In genomic region chr14:32366256-32366655, GRCh38 we compare ENCODE assay signal across 1 cellular context.
TF ChIP-seq lines count a peak whose summit lies in the region.

No MANE protein-coding gene starts in this region.

TF ChIP-seq in K562, 482 proteins besides CTCF, POLR2A, EP300 and RAD21 (continued from another document):
- TF ChIP-seq KDM5B (IDR thresholded peaks at IDR 0.05; ENCODE audit: insufficient replicate concordance, low read depth, low read length) (no peak), POLR2G (IDR thresholded peaks at IDR 0.05; ENCODE audit: low read depth, low read length) (no peak), CREB1 (IDR thresholded peaks at IDR 0.05) (no peak), CREB1 (CRISPR knock-in tag; IDR thresholded peaks at IDR 0.05) (no peak)
